8 cellular contexts compared by ENCODE assay signal in the genomic region with DNA sequence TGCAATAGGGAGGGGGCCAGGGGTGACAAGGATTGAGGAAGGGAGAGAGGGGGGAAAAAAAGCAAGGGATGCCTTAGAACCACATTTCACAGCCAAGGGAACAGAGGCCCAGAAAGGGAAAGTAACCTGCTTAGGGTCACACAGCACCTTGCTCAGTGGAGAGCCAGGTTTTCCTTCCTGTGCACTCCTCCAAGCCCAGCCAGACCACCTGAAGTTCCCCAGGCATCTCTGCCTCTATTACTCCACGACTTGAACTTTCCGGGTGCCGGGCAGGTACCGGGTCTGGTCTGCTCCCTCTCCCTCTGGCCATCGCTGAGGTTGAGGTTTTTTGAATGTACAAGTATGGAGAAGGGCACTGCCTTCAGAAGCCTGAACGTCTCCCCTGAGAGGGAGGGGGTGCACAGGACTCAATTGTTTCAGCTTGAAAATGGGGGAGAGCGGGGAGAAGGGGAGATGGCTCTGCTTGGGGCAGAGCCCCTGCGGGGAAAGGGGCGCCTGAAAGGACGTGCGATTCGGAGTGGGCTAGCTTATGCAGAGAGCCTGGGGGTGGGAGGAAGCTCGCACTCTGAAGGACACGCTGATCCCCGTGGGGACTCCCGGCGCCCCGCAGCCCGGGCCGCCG. TPM values are rescaled to one million over a fixed set of nuclear protein-coding genes. Genes with fewer than 3 reads are reported as not detected.
DNase-seq lines count a peak whose midpoint lies in the region; ATAC-seq, FAIRE-seq and TF ChIP-seq lines count a peak whose summit lies in the region.

No MANE protein-coding gene starts in this region.

- no peaks in the 10 kb centered on the region for H3K9me3 ChIP-seq in SJCRH30 (replicated peaks)
- H3K9me3 ChIP-seq in small intestine (ENCODE audit: control insufficient read depth, low read depth): no peaks in the 10 kb centered on the region

- DNase-seq in SJCRH30 (no peak), foreskin keratinocyte (no peak), small intestine (no peak), amygdala (lab: John Stamatoyannopoulos, UW) (no peak), NCI-H128 (lab: John Stamatoyannopoulos, UW; ENCODE audit: unreplicated experiment) (no peak), superior temporal gyrus (ENCODE audit: extremely low spot score) (no peak)

- ATAC-seq in GM19395 (IDR thresholded peaks at IDR 0.05; ENCODE audit: unreplicated experiment): peak; percentile 9
- ATAC-seq in foreskin keratinocyte: no peak
- ATAC-seq in HG02588 (IDR thresholded peaks at IDR 0.05; ENCODE audit: unreplicated experiment): no peak

- H3K27me3 ChIP-seq in SJCRH30 (no peaks in the 10 kb centered on the region), foreskin keratinocyte (no peaks in the 10 kb centered on the region), small intestine (ENCODE audit: control insufficient read depth in 2 of 2, insufficient read depth in 2 of 2, low read length in 2 of 2) (no peaks in the 10 kb centered on the region)

- WGBS in small intestine, 3 donors: 18 to 20% (median 20%) methylated on average over 19 to 21 of the region's 21 CpGs

- H3K4me1 ChIP-seq in SJCRH30 (no peaks in the 10 kb centered on the region), foreskin keratinocyte (peaks cover 27% of the 10 kb centered on the region), small intestine (ENCODE audit: control insufficient read depth in 2 of 2, insufficient read depth in 1 of 2, low read depth in 1 of 2, low read length in 1 of 2) (peaks cover 0 to 5% of the 10 kb centered on the region in 2 donors)

- no peak for TF ChIP-seq CTCF in foreskin keratinocyte (conservative IDR thresholded peaks at IDR 0.05)

- H3K4me3 ChIP-seq in SJCRH30: peak overlapping the region; percentile 81
- peak overlapping the region; percentile 77 to 86 for H3K4me3 ChIP-seq in small intestine (ENCODE audit: low read depth in 1 of 2, low read length in 2 of 2)

- H3K27ac ChIP-seq in SJCRH30: peak overlapping the region; percentile 61; the same call in 1 of the 2 replicates
- peak overlapping the region; percentile 12 for H3K27ac ChIP-seq in foreskin keratinocyte
- H3K27ac ChIP-seq in small intestine (ENCODE audit: low read depth in 1 of 2, low read length in 1 of 2): peak overlapping the region; percentile 32 to 98

- H3K36me3 ChIP-seq in SJCRH30 (no peaks in the 10 kb centered on the region), small intestine (ENCODE audit: control insufficient read depth in 2 of 2, insufficient read depth in 2 of 2, low read length in 2 of 2) (no peaks in the 10 kb centered on the region)

- FAIRE-seq in small intestine (lab: Jason Lieb, UNC): no peak

RNA-seq across cellular contexts. Expression of gene SERPINH1, which starts 0.5 kb away (rescaled TPM):
- total RNA-seq in SJCRH30 (2014; rRNA removed; shearing (Covaris generic)): 133 and 146 TPM in 2 replicates
- total RNA-seq in foreskin keratinocyte: 194 and 216 TPM in 2 replicates
- polyA plus RNA-seq in foreskin keratinocyte (211 and 241 TPM in 2 replicates), small intestine (10 to 100 TPM in 1 of 3 donors, 1 to 10 TPM in 2; 8.1 to 58.5 (median 8.6) TPM)

RNA-seq across cellular contexts. Expression of gene GDPD5, which starts 35.8 kb away (rescaled TPM):
- 4.0 and 5.8 TPM in 2 replicates for total RNA-seq in SJCRH30 (2014; rRNA removed; shearing (Covaris generic))
- 6.4 and 11.1 TPM in 2 replicates for total RNA-seq in foreskin keratinocyte
- polyA plus RNA-seq in foreskin keratinocyte (5.1 and 8.5 TPM in 2 replicates), small intestine (1 to 10 TPM; 1.1 to 9.2 (median 3.0) TPM)

Comparison
In these comparisons a context has a peak if more than half of its experiments do, and no peak if none do; other contexts are left out.
1. H3K27ac ChIP-seq: peak in every context shown above with its lines; median percentile 65 in small intestine; 61 in SJCRH30; 12 in foreskin keratinocyte.